Comparison of ENCODE assay signal across 26 cellular contexts in the genomic region with DNA sequence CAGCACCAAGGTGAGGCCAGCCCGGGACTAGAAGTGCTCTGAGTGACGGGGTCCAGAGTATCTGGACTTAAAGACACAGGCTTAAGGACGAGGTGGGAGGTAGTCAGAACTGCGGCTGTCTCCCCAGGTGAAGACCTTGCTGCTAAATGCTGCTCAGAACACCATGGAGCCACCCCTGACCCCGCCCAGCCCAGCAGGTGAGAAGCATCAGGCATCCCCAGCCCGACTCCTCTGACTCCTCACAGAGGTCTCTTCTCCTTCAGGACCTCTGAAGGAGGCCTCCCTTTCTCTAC. TPM values are rescaled to one million over a fixed set of nuclear protein-coding genes. Genes with fewer than 3 reads are reported as not detected.
DNase-seq lines count a peak whose midpoint lies in the region; ATAC-seq and TF ChIP-seq lines count a peak whose summit lies in the region.
"Had no signal": no experiment of that assay in that cellular context is flagged by ENCODE, and none has a peak within 500 bp of the region (broad histone marks: within the 10 kb centered on the region; RNA-seq: fewer than 3 reads in every experiment).

No MANE protein-coding gene starts in this region.

- in situ Hi-C loops in G401 (cut with HindIII; ENCODE audit: low sequenced_read_pairs), result no loop called here

- H3K36me3 ChIP-seq in muscle layer of duodenum (ENCODE audit: control insufficient read depth in 1 of 2, insufficient read depth in 2 of 2, low read length in 2 of 2), result peaks cover 27 to 42% of the 10 kb centered on the region in 2 donors

- H3K4me3 ChIP-seq in muscle layer of duodenum (ENCODE audit: low read depth in 1 of 2, low read length in 2 of 2), result no peak overlapping the region
- H3K4me3 ChIP-seq: mucosa of descending colon, right lobe of liver had no signal

- H3K27ac ChIP-seq in RWPE1 (peak overlapping the region; percentile 85), muscle layer of duodenum (ENCODE audit: low read length) (peak overlapping the region; percentile 23)
- H3K27ac ChIP-seq: parathyroid adenoma, right lobe of liver had no signal

- H3K9me3 ChIP-seq in muscle layer of duodenum (ENCODE audit: control insufficient read depth in 1 of 2, low read length in 2 of 2), result no peaks in the 10 kb centered on the region
- H3K9me3 ChIP-seq: mucosa of descending colon, right lobe of liver had no signal

- TF ChIP-seq CTCF in RWPE1 (conservative IDR thresholded peaks at IDR 0.05; ENCODE audit: low read depth), result no peak

- CTCF ChIA-PET in RWPE1 (lab: Yijun Ruan, JAX), result interaction anchor here (0.6 to 8.9 kb wide), 4 partner anchors 20 to 257 kb away, joined by 3 to 79 read pairs (median 21); a partner anchor contains a TSS
- CTCF ChIA-PET in activated CD8-positive, alpha-beta T cell treated with anti-CD3 and anti-CD28 coated beads, Interleukin-2, amount 10 ng/mL, durations not matched to agents 7 days and 5 days (lab: Charles Lee), result interaction anchor here (10.7 kb wide), 1 partner anchor 172 kb away, joined by 156 read pairs; a partner anchor contains a TSS

- peak; percentile 16 for DNase-seq in Right ventricle myocardium inferior (ENCODE audit: missing footprints)
- DNase-seq in cardiac septum (ENCODE audit: low spot score), result no peak
- DNase-seq in RWPE1 (ENCODE audit: low spot score), result no peak
- DNase-seq in activated CD8-positive, alpha-beta T cell treated with anti-CD3 and anti-CD28 coated beads, Interleukin-2, amount 10 ng/mL, durations not matched to agents 7 days and 5 days, result no peak
- DNase-seq in G401 (ENCODE audit: low spot score), result no peak
- no peak for DNase-seq in activated T-cell treated with anti-CD3 and anti-CD28 coated beads, Interleukin-2, amount 50 U/mL, for 1 hour
- no peak for DNase-seq in NCI-H526 (lab: John Stamatoyannopoulos, UW)
- DNase-seq: activated B cell treated with CpG ODN at 0.5 μM for 24 hours; activated CD4-positive, alpha-beta T cell treated with anti-CD3 and anti-CD28 coated beads, Interleukin-2, amount 50 U/mL, for 48 hours; activated T-cell treated with anti-CD3 and anti-CD28 coated beads, Interleukin-2, amount 50 U/mL, for 24 hours; anterior cingulate cortex; C1 segment of cervical spinal cord; KBM-7; MM.1S; NCI-H1417; NCI-H2081; NCI-H345; NCI-H774; OCI-M1; right lobe of liver; SIG-M5 had no signal

- H3K9me3 Mint-ChIP-seq in activated CD8-positive, alpha-beta T cell treated with anti-CD3 and anti-CD28 coated beads, Interleukin-2, amount 10 ng/mL, durations not matched to agents 7 days and 5 days (ENCODE audit: insufficient read depth), result no peaks in the 10 kb centered on the region
- H3K9me3 Mint-ChIP-seq: activated B cell treated with CpG ODN at 0.5 μM for 24 hours; activated T-cell treated with anti-CD3 and anti-CD28 coated beads, Interleukin-2, amount 50 U/mL, for 24 hours; HFFc6 had no signal

- H3K4me1 ChIP-seq in muscle layer of duodenum (ENCODE audit: control insufficient read depth in 1 of 2, insufficient read depth in 2 of 2, low read length in 2 of 2), result peaks cover 9 to 80% of the 10 kb centered on the region in 2 donors

- H3K27ac Mint-ChIP-seq in activated CD8-positive, alpha-beta T cell treated with anti-CD3 and anti-CD28 coated beads, Interleukin-2, amount 10 ng/mL, durations not matched to agents 7 days and 5 days, result no peak overlapping the region
- H3K27ac Mint-ChIP-seq: HFFc6 had no signal

- no peaks in the 10 kb centered on the region for H3K27me3 ChIP-seq in muscle layer of duodenum (ENCODE audit: low read depth, low read length)
- H3K27me3 ChIP-seq: right lobe of liver had no signal

- ATAC-seq in Right ventricle myocardium inferior, result no peak
- ATAC-seq in activated CD8-positive, alpha-beta T cell treated with anti-CD3 and anti-CD28 coated beads, Interleukin-2, amount 10 ng/mL, durations not matched to agents 7 days and 5 days, result no peak
- ATAC-seq: mucosa of descending colon, right lobe of liver had no signal

- H3K36me3 Mint-ChIP-seq in activated CD8-positive, alpha-beta T cell treated with anti-CD3 and anti-CD28 coated beads, Interleukin-2, amount 10 ng/mL, durations not matched to agents 7 days and 5 days (ENCODE audit: low read depth), result peaks cover 37% of the 10 kb centered on the region

- H3K27me3 Mint-ChIP-seq in activated CD8-positive, alpha-beta T cell treated with anti-CD3 and anti-CD28 coated beads, Interleukin-2, amount 10 ng/mL, durations not matched to agents 7 days and 5 days (ENCODE audit: low read depth), result no peaks in the 10 kb centered on the region
- H3K27me3 Mint-ChIP-seq: activated B cell treated with CpG ODN at 0.5 μM for 24 hours; activated T-cell treated with anti-CD3 and anti-CD28 coated beads, Interleukin-2, amount 50 U/mL, for 24 hours had no signal

- POLR2A ChIA-PET in RWPE1 (lab: Yijun Ruan, JAX; ENCODE audit: low non-redundant PET), result no interaction called here
- POLR2A ChIA-PET in activated CD8-positive, alpha-beta T cell treated with anti-CD3 and anti-CD28 coated beads, Interleukin-2, amount 10 ng/mL, durations not matched to agents 7 days and 5 days (lab: Charles Lee), result interaction anchor here (1.0 kb wide), 1 partner anchor 11 kb away, joined by 3 read pairs; no protein-coding TSS in a partner anchor

- no peak overlapping the region for H3K4me3 Mint-ChIP-seq in activated CD8-positive, alpha-beta T cell treated with anti-CD3 and anti-CD28 coated beads, Interleukin-2, amount 10 ng/mL, durations not matched to agents 7 days and 5 days
- H3K4me3 Mint-ChIP-seq: activated T-cell treated with anti-CD3 and anti-CD28 coated beads, Interleukin-2, amount 50 U/mL, for 24 hours; HFFc6 had no signal

- intact Hi-C loops in Right ventricle myocardium inferior (cut with DNase I), result no loop called here
- intact Hi-C loops in cardiac septum (cut with DNase I), result loop anchor here (5.0 kb wide), 1 partner anchor 234 kb away; no protein-coding TSS in a partner anchor

- peaks cover 34% of the 10 kb centered on the region for H3K4me1 Mint-ChIP-seq in activated CD8-positive, alpha-beta T cell treated with anti-CD3 and anti-CD28 coated beads, Interleukin-2, amount 10 ng/mL, durations not matched to agents 7 days and 5 days (ENCODE audit: low read depth)

RNA-seq across cellular contexts. Expression of a gene that starts 5.8 kb away (rescaled TPM):
- total RNA-seq in Right ventricle myocardium inferior (15.1 TPM), cardiac septum (20.5 TPM)
- 10 to 100 TPM; 52.7 to 56.6 TPM for total RNA-seq in activated CD8-positive, alpha-beta T cell treated with anti-CD3 and anti-CD28 coated beads, Interleukin-2, amount 10 ng/mL, durations not matched to agents 7 days and 5 days
- total RNA-seq in G401 (2014; rRNA removed; shearing (Covaris generic)), result 23.3 and 23.9 TPM in 2 replicates

RNA-seq across cellular contexts. Expression of a gene that starts 17.3 kb away (rescaled TPM):
- total RNA-seq in Right ventricle myocardium inferior, result 0.49 TPM
- 1.7 TPM for total RNA-seq in cardiac septum
- 1 to 10 TPM in 1 of 2 experiments, under 1 TPM in 1; 0.92 to 1.6 TPM for total RNA-seq in activated CD8-positive, alpha-beta T cell treated with anti-CD3 and anti-CD28 coated beads, Interleukin-2, amount 10 ng/mL, durations not matched to agents 7 days and 5 days
- total RNA-seq in G401 (2014; rRNA removed; shearing (Covaris generic)), result 3.1 and 7.9 TPM in 2 replicates

RNA-seq across cellular contexts. Expression of a gene that starts 19.4 kb away (rescaled TPM):
- total RNA-seq in Right ventricle myocardium inferior (8.4 TPM), cardiac septum (12.1 TPM)
- total RNA-seq in activated CD8-positive, alpha-beta T cell treated with anti-CD3 and anti-CD28 coated beads, Interleukin-2, amount 10 ng/mL, durations not matched to agents 7 days and 5 days, result 10 to 100 TPM; 12.7 to 13.8 TPM
- 29.9 and 32.1 TPM in 2 replicates for total RNA-seq in G401 (2014; rRNA removed; shearing (Covaris generic))

RNA-seq across cellular contexts. Expression of a gene that starts 31.1 kb away (rescaled TPM):
- total RNA-seq in Right ventricle myocardium inferior (84.5 TPM), cardiac septum (62.4 TPM)
- 10 to 100 TPM; 71.7 to 77.6 TPM for total RNA-seq in activated CD8-positive, alpha-beta T cell treated with anti-CD3 and anti-CD28 coated beads, Interleukin-2, amount 10 ng/mL, durations not matched to agents 7 days and 5 days
- 133 and 209 TPM in 2 replicates for total RNA-seq in G401 (2014; rRNA removed; shearing (Covaris generic))

RNA-seq across cellular contexts. Expression of a gene that starts 50.1 kb away (rescaled TPM):
- total RNA-seq in Right ventricle myocardium inferior (not detected), cardiac septum (not detected)
- total RNA-seq in activated CD8-positive, alpha-beta T cell treated with anti-CD3 and anti-CD28 coated beads, Interleukin-2, amount 10 ng/mL, durations not matched to agents 7 days and 5 days, result under 1 TPM in 1 of 2 experiments, not detected in 1; 0.32 TPM
- 1.8 TPM in 1 of 2 replicates, not detected in the other for total RNA-seq in G401 (2014; rRNA removed; shearing (Covaris generic))
- total RNA-seq: right lobe of liver, urinary bladder had no signal
